ENCODE assay signal across 23 cellular contexts in the genomic region with DNA sequence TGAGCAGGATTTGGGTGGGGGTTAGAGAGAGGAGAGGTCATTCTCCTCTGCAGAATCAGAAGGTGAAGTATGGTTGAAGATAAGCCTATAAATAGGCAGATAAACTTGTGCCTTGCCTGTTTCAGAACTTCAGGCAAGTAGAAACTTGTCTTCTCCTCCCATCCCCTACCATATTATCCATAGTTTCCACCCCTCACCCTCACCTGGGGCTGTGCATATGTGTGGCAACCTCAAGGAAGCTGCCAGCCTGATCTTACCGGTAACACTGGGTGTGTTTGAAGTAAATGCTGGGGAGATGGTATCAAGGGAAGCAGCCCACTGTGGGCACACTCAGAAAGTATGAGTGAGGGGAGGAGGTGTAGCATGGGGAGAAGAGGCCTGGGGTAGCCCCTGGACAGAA. TPM values are rescaled to one million over a fixed set of nuclear protein-coding genes. Genes with fewer than 3 reads are reported as not detected.
DNase-seq lines count a peak whose midpoint lies in the region; ATAC-seq, FAIRE-seq and TF ChIP-seq lines count a peak whose summit lies in the region.
"Had no signal": no experiment of that assay in that cellular context is flagged by ENCODE, and none has a peak within 500 bp of the region (broad histone marks: within the 10 kb centered on the region; RNA-seq: fewer than 3 reads in every experiment).

No MANE protein-coding gene starts in this region.

- H3K27ac Mint-ChIP-seq in H9: peak overlapping the region in 2 of 3 experiments; percentile 35 to 59; a peak in 4 of 7 replicates

- no peak overlapping the region for H4K5ac ChIP-seq in H9 (ENCODE audit: insufficient read length, low read depth, low read length)

- no peak overlapping the region for H2AFZ ChIP-seq in H9 (ENCODE audit: low read length)

- H3K18ac ChIP-seq in H9 (ENCODE audit: insufficient read length, low read depth, low read length): no peak overlapping the region

- TF ChIP-seq CTCF in H9 (conservative IDR thresholded peaks at IDR 0.05) (no peak), bronchial epithelial cell (IDR thresholded peaks at IDR 0.05; ENCODE audit: insufficient read depth, low read length, severe bottlenecking) (no peak), lower leg skin (IDR thresholded peaks at IDR 0.05) (no peak)

- H3K9me3 Mint-ChIP-seq in H9: no peaks in the 10 kb centered on the region
- H3K9me3 Mint-ChIP-seq: CD4-positive, alpha-beta memory T cell had no signal

- H4K20me1 ChIP-seq in H9 (ENCODE audit: control insufficient read depth, insufficient read depth, insufficient read length): peaks cover 5% of the 10 kb centered on the region

- no peak overlapping the region for H3K56ac ChIP-seq in H9 (ENCODE audit: insufficient read length, low read depth, low read length)

- DNase-seq in GM12891 (ENCODE audit: insufficient read length, low spot score) (no peak), H9 (no peak), bronchial epithelial cell (ENCODE audit: low read depth) (peak; percentile 94), lower leg skin (ENCODE audit: low spot score in 2 of 2) (peak; percentile 60 to 63), hepatic stellate cell (ENCODE audit: low spot score) (no peak), HT-29 (ENCODE audit: low spot score) (no peak), G401 (ENCODE audit: low spot score) (no peak)
- DNase-seq: CD4-positive, alpha-beta memory T cell; H7; IMR-90; NCI-H1417 treated with DMSO at 0.1 percent for 48 hours; NCI-H187 treated with DMSO at 0.1 percent for 48 hours; NCI-H2171 treated with DMSO at 0.1 percent for 48 hours; NCI-H446; NCI-H748 treated with DMSO at 0.1 percent for 48 hours; NK-92 treated with Interleukin-12 subunit alpha and Interleukin-12 subunit beta, amount 100 ng/mL, for 24 hours; SHP77 treated with DMSO at 0.1 percent for 48 hours; SK-N-SH had no signal

- TF ChIP-seq POLR2A in GM12891 (IDR thresholded peaks at IDR 0.05; ENCODE audit: low read depth, low read length): no peak
- TF ChIP-seq POLR2A in lower leg skin (IDR thresholded peaks at IDR 0.05): no peak

- H3K23me2 ChIP-seq in H9 (ENCODE audit: insufficient read length, low read depth, low read length, poor library complexity, severe bottlenecking): no peaks in the 10 kb centered on the region

- no peak overlapping the region for H4K8ac ChIP-seq in H9 (replicated peaks; ENCODE audit: insufficient read length, low read depth, low read length)

- no peak overlapping the region for H3K23ac ChIP-seq in H9 (ENCODE audit: insufficient read length, low read depth, low read length)

- H3K4me3 ChIP-seq in bronchial epithelial cell (ENCODE audit: low read depth, low read length) (no peak overlapping the region), lower leg skin (ENCODE audit: low read depth, poor library complexity, severe bottlenecking) (no peak overlapping the region)
- H3K4me3 ChIP-seq: BLaER1 had no signal

- no CpG with 5 or more reads among the region's 1 CpG for WGBS in H9 (ENCODE audit: extremely low coverage, insufficient read length, low lambda C conversion rate)
- 38 to 43% methylated on average over 1 of the region's 1 CpG for WGBS in lower leg skin, 2 donors

- H3K9me3 ChIP-seq in H9 (ENCODE audit: control insufficient read depth, low read depth, low read length): no peaks in the 10 kb centered on the region
- H3K9me3 ChIP-seq: BLaER1, SK-N-SH had no signal

- H2AK5ac ChIP-seq in H9 (ENCODE audit: insufficient read length, low read length): no peak overlapping the region

- H3K9ac ChIP-seq in H9 (ENCODE audit: extremely low read depth, insufficient read length, low read length): no peak overlapping the region
- H3K9ac ChIP-seq: BLaER1, SK-N-SH had no signal

- H3K27me3 ChIP-seq in H9 (ENCODE audit: insufficient read depth, low read length) (no peaks in the 10 kb centered on the region), bronchial epithelial cell (ENCODE audit: control insufficient read depth, insufficient read depth, low read length) (no peaks in the 10 kb centered on the region)
- H3K27me3 ChIP-seq: BLaER1 had no signal

- H3K4me2 ChIP-seq in H9 (ENCODE audit: insufficient read depth, insufficient read length, low read length): no peak overlapping the region
- H3K4me2 ChIP-seq: BLaER1, SK-N-SH had no signal

- H3T11ph ChIP-seq in H9 (ENCODE audit: low read length): no peak overlapping the region

- no peak overlapping the region for H2BK20ac ChIP-seq in H9 (ENCODE audit: low read depth, low read length, poor library complexity, severe bottlenecking)

- in situ Hi-C loops in G401 (cut with HindIII; ENCODE audit: low sequenced_read_pairs): no loop called here

- H3K14ac ChIP-seq in H9 (ENCODE audit: insufficient read depth, low read length): no peak overlapping the region

- H3K4ac ChIP-seq in H9 (ENCODE audit: low read depth, low read length): no peak overlapping the region

- peaks cover 17 to 42% (median 30%) of the 10 kb centered on the region in 3 experiments; a peak in 6 of 7 replicates for H3K36me3 Mint-ChIP-seq in H9 (ENCODE audit: insufficient read depth in 1 of 3, low read depth in 3 of 3)
- H3K36me3 Mint-ChIP-seq: CD4-positive, alpha-beta memory T cell had no signal

- H2BK15ac ChIP-seq in H9 (ENCODE audit: low read depth, low read length): no peak overlapping the region

- no peak overlapping the region for H2BK12ac ChIP-seq in H9 (ENCODE audit: insufficient read length, low read depth, low read length)

- H3K27ac ChIP-seq in H9 (ENCODE audit: insufficient read length, low read depth, low read length): no peak overlapping the region
- H3K27ac ChIP-seq: BLaER1 had no signal

- no peak overlapping the region for H2BK5ac ChIP-seq in H9 (ENCODE audit: insufficient read length, low read length)

- peaks cover 3% of the 10 kb centered on the region; the same call in 1 of the 2 replicates for H3K79me2 ChIP-seq in H9 (ENCODE audit: insufficient read depth, low read length)

- ATAC-seq in HG03025 (IDR thresholded peaks at IDR 0.05; ENCODE audit: low FRiP score, unreplicated experiment): no peak

- H3K79me1 ChIP-seq in H9 (ENCODE audit: insufficient read depth, low read depth, low read length, poor library complexity, severe bottlenecking): peaks cover 3% of the 10 kb centered on the region

- intact Hi-C loops in lower leg skin (cut with DNase I; ENCODE audit: low total_unique reads): no loop called here

- H3K4me1 Mint-ChIP-seq in H9: peaks cover 32 to 36% of the 10 kb centered on the region in 2 experiments
- H3K4me1 Mint-ChIP-seq: CD4-positive, alpha-beta memory T cell had no signal

- H4K91ac ChIP-seq in H9 (ENCODE audit: insufficient read length, low read depth, low read length): no peak overlapping the region

- peaks cover 6% of the 10 kb centered on the region for H3K4me1 ChIP-seq in H9 (ENCODE audit: insufficient read depth, low read length)

- FAIRE-seq in GM12891 (lab: Jason Lieb, UNC) (peak; percentile 41), bronchial epithelial cell (lab: Jason Lieb, UNC) (no peak)
- FAIRE-seq: HTR-8/SVneo, RCC 7860 had no signal

- H3K36me3 ChIP-seq in bronchial epithelial cell (ENCODE audit: control insufficient read depth, insufficient read depth, low read length): peaks cover 6% of the 10 kb centered on the region

- H3K4me3 Mint-ChIP-seq in H9: no peak overlapping the region
- H3K4me3 Mint-ChIP-seq: CD4-positive, alpha-beta memory T cell had no signal

- H2BK120ac ChIP-seq in H9 (ENCODE audit: low read depth, low read length, poor library complexity, severe bottlenecking): no peak overlapping the region

- no peaks in the 10 kb centered on the region for H3K27me3 Mint-ChIP-seq in H9 (ENCODE audit: low read depth)

TF ChIP-seq in GM12891, 5 proteins besides CTCF, POLR2A, EP300 and RAD21:
- TF ChIP-seq POU2F2 (IDR thresholded peaks at IDR 0.05; ENCODE audit: low read depth, low read length) (no peak), TAF1 (IDR thresholded peaks at IDR 0.05; ENCODE audit: low read depth, low read length) (no peak), SPI1 (IDR thresholded peaks at IDR 0.05; ENCODE audit: low read depth, low read length) (no peak), PAX5 (IDR thresholded peaks at IDR 0.05; ENCODE audit: insufficient read depth, low read length, severe bottlenecking) (no peak), POLR2AphosphoS5 (IDR thresholded peaks at IDR 0.05; ENCODE audit: low read depth, low read length) (no peak)
TF ChIP-seq in GM12891: peak in this region for 0.

RNA-seq across cellular contexts. Expression of a gene that starts 14.5 kb away (rescaled TPM):
- polyA plus RNA-seq in GM12891 (2012; ENCODE audit: low read depth, missing spikeins): 0.78 TPM
- 57.7 and 58.5 TPM in 2 replicates for total RNA-seq in H9 (2021)
- 1.6 and 2.3 TPM in 2 replicates for total RNA-seq in bronchial epithelial cell
- 10 to 100 TPM; 18.7 to 27.3 (median 24.4) TPM for total RNA-seq in lower leg skin
- 1.5 and 1.6 TPM in 2 replicates for total RNA-seq in HT-29 (2014; rRNA removed; shearing (Covaris generic))
- 1.0 and 3.0 TPM in 2 replicates for total RNA-seq in G401 (2014; rRNA removed; shearing (Covaris generic))
- total RNA-seq: CD4-positive, alpha-beta memory T cell had no signal
- polyA plus RNA-seq: CD4-positive, alpha-beta memory T cell had no signal

RNA-seq across cellular contexts. Expression of a gene that starts 48.0 kb away (rescaled TPM):
- 1.3 TPM for polyA plus RNA-seq in GM12891 (2012; ENCODE audit: low read depth, missing spikeins)
- total RNA-seq in H9 (2021): 1.3 and 1.5 TPM in 2 replicates
- total RNA-seq in bronchial epithelial cell: not detected in 2 replicates
- total RNA-seq in lower leg skin: under 1 TPM in 1 of 4 donors, not detected in 3; 0.10 TPM
- not detected in 2 replicates for total RNA-seq in HT-29 (2014; rRNA removed; shearing (Covaris generic))
- not detected in 2 replicates for total RNA-seq in G401 (2014; rRNA removed; shearing (Covaris generic))
- total RNA-seq: IMR-90, M059J had no signal
- polyA plus RNA-seq: CD4-positive, alpha-beta memory T cell had no signal

Comparison
In these comparisons a context has a peak if more than half of its experiments do, and no peak if none do; other contexts are left out.
1. DNase-seq: peak in bronchial epithelial cell (single experiment) and lower leg skin (2 of 2); none in GM12891 (single experiment), H9 (single experiment), hepatic stellate cell (single experiment), HT-29 (single experiment) and G401 (single experiment).